8 cellular contexts compared by ENCODE assay signal in the genomic region with DNA sequence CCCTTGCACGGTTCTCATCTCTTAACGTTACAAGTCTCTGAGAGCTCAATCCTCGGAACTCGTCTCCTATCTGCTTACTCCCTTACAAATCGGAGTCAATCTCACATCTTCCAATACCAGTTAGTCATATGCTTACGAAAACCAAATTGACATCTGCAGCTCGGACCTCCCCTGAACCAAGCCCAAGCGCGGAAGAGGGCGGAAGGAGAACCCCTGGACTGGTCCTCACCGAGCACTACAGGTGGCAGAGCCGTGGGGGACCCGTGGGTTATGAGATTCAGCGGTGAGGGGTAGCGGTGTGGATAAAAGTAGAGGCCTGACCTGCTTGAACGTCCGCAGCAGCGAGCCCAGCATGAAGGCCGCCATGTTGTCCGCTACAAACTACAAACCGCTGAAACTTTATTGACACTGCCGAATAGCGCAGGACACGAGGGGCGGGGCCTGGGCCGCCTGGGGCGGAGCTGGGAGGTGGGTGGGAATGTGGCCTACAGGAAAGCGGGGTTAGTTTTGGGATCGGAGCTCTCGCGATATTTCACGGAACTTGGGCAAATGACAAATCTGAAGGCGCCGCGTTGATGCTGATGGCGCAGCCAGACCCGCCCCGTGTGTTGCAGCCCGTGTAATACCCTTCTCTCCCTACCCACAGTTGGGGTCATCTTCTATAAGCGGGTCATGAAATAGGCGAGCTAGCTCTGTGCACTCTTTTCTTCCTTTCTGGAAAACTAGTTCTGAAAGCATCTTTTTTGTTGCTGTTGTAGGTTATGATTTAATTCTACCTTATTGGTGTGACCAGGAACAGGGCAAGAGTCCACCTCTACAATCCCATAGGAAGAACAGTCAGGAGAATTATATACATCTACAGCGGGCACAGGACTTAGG. TPM values are rescaled to one million over a fixed set of nuclear protein-coding genes. Genes with fewer than 3 reads are reported as not detected.
DNase-seq lines count a peak whose midpoint lies in the region; ATAC-seq, FAIRE-seq and TF ChIP-seq lines count a peak whose summit lies in the region.

A gene (minus strand): TSS at position 383 of the 879 bp plus-strand sequence. CDS start 17 bp downstream, at position 366.

- no peaks in the 10 kb centered on the region for H3K27me3 ChIP-seq in adrenal gland
- no peaks in the 10 kb centered on the region for H3K27me3 ChIP-seq in heart right ventricle
- no peaks in the 10 kb centered on the region for H3K27me3 ChIP-seq in upper lobe of left lung

- H3K4me1 ChIP-seq in adrenal gland (replicated peaks in 1 of 2) = peaks cover 7 to 16% of the 10 kb centered on the region in 2 donors
- H3K4me1 ChIP-seq in heart right ventricle = peaks cover 0 to 20% (median 14%) of the 10 kb centered on the region in 9 donors
- H3K4me1 ChIP-seq in upper lobe of left lung = peaks cover 4 to 15% (median 10%) of the 10 kb centered on the region in 4 donors

- H3K36me3 ChIP-seq in adrenal gland (replicated peaks in 1 of 2) = peaks cover 0 to 1% of the 10 kb centered on the region in 2 donors
- H3K36me3 ChIP-seq in heart right ventricle = peaks cover 0 to 21% (median 9%) of the 10 kb centered on the region in 9 donors
- peaks cover 0 to 14% (median 1%) of the 10 kb centered on the region in 4 donors for H3K36me3 ChIP-seq in upper lobe of left lung

- WGBS in adrenal gland, 4 donors = 3 to 4% (median 3%) methylated on average over 32 to 42 of the region's 42 CpGs
- 3 to 4% methylated on average over 42 of the region's 42 CpGs for WGBS in heart right ventricle, 2 donors
- WGBS in upper lobe of left lung, 2 donors = 4% methylated on average over 35 to 42 of the region's 42 CpGs

- H3K27ac ChIP-seq in adrenal gland (peak within 1 kb of the TSS; percentile 71 to 89 (median 84)), heart right ventricle (peak within 1 kb of the TSS; percentile 26 to 92 (median 79)), upper lobe of left lung (peak within 1 kb of the TSS; percentile 85 to 87 (median 86))

- DNase-seq in GM12892 (ENCODE audit: insufficient read length) (peak; percentile 71), NCI-H146 (lab: John Stamatoyannopoulos, UW) (peak; percentile 98), T-helper 1 cell (peak; percentile 95 to 98 (median 97)), adrenal gland (peak; percentile 98 to 99 (median 98)), heart right ventricle (peak; percentile 97 to 99), posterior cingulate gyrus (peak; percentile 94 to 99 (median 96)), upper lobe of left lung (peak; percentile 97 to 100)

- peak; percentile 92 for TF ChIP-seq POLR2A in GM12892 (IDR thresholded peaks at IDR 0.05; ENCODE audit: low read depth, low read length)
- TF ChIP-seq POLR2A in adrenal gland (IDR thresholded peaks at IDR 0.05) = peak; percentile 29 to 89
- peak in 2 of 4 donors; percentile 76 to 78 for TF ChIP-seq POLR2A in upper lobe of left lung (IDR thresholded peaks at IDR 0.05)

- intact Hi-C loops in adrenal gland (cut with DNase I) = no loop called here
- intact Hi-C loops in heart right ventricle (cut with DNase I) = loop anchor here in 3 of 10 donors (2.0 to 10.0 kb wide), 3 partner anchors 22 to 292 kb away; no protein-coding TSS in a partner anchor
- intact Hi-C loops in posterior cingulate gyrus (cut with DNase I) = no loop called here

- H3K4me3 ChIP-seq in adrenal gland (peak within 1 kb of the TSS; percentile 76 to 92 (median 82)), heart right ventricle (peak within 1 kb of the TSS; percentile 69 to 93 (median 82)), upper lobe of left lung (peak within 1 kb of the TSS; percentile 70 to 93 (median 79))

- FAIRE-seq in GM12892 (lab: Jason Lieb, UNC) = peak; percentile 100

- H3K9me3 ChIP-seq in adrenal gland (replicated peaks in 1 of 3) (no peaks in the 10 kb centered on the region), heart right ventricle (no peaks in the 10 kb centered on the region), upper lobe of left lung (no peaks in the 10 kb centered on the region)

- TF ChIP-seq CTCF in adrenal gland (IDR thresholded peaks at IDR 0.05) = no peak
- no peak for TF ChIP-seq CTCF in heart right ventricle (IDR thresholded peaks at IDR 0.05)
- TF ChIP-seq CTCF in upper lobe of left lung (IDR thresholded peaks at IDR 0.05) = no peak

- TF ChIP-seq EP300 in upper lobe of left lung (IDR thresholded peaks at IDR 0.05) = no peak

- ATAC-seq in HG02852 (IDR thresholded peaks at IDR 0.05; ENCODE audit: unreplicated experiment) = peak; percentile 88
- ATAC-seq in heart right ventricle = peak; percentile 99 to 100 (median 99)
- ATAC-seq in upper lobe of left lung (ENCODE audit: low FRiP score in 2 of 2) = peak; percentile 100

RNA-seq across cellular contexts. Expression of the gene that starts here (rescaled TPM):
- 36.4 TPM for polyA plus RNA-seq in GM12892 (2012; ENCODE audit: missing spikeins)
- total RNA-seq in adrenal gland (10 to 100 TPM; 22.8 to 48.4 (median 29.3) TPM), heart right ventricle (10 to 100 TPM; 20.2 to 31.5 (median 25.7) TPM), upper lobe of left lung (10 to 100 TPM; 11.5 to 28.9 (median 18.8) TPM)
- polyA plus RNA-seq in adrenal gland (10 to 100 TPM; 10.8 to 50.7 (median 16.7) TPM), heart right ventricle (10 to 100 TPM in 1 of 2 donors, 1 to 10 TPM in 1; 8.9 to 26.8 TPM)

Comparison
In these comparisons a context has a peak if more than half of its experiments do, and no peak if none do; other contexts are left out.
1. Peak in every context shown above with its lines: DNase-seq, ATAC-seq, H3K4me3 ChIP-seq and H3K27ac ChIP-seq.